Comparison of ENCODE assay signal across 33 cellular contexts in genomic region chr4:1962980-1963379, GRCh38.
"Had no signal": no experiment of that assay in that cellular context is flagged by ENCODE, and none has a peak within 500 bp of the region (broad histone marks: within the 10 kb centered on the region; RNA-seq: fewer than 3 reads in every experiment).

No MANE protein-coding gene starts in this region.

- H3K4me1 ChIP-seq: esophagus squamous epithelium, gastroesophageal sphincter had no signal

- ATAC-seq: activated CD8-positive, alpha-beta memory T cell treated with anti-CD3 and anti-CD28 coated beads, Interleukin-2, amount 10 ng/mL, durations not matched to agents 7 days and 5 days; effector memory CD8-positive, alpha-beta T cell; gastroesophageal sphincter; heart right ventricle; T-cell had no signal

- H3K9me3 Mint-ChIP-seq: activated CD4-positive, alpha-beta memory T cell treated with anti-CD3 and anti-CD28 coated beads, Interleukin-2, amount 10 ng/mL, durations not matched to agents 7 days and 5 days; activated CD4-positive, alpha-beta T cell treated with anti-CD3 and anti-CD28 coated beads, Interleukin-2, amount 10 ng/mL, durations not matched to agents 7 days and 5 days; activated naive CD4-positive, alpha-beta T cell treated with anti-CD3 and anti-CD28 coated beads, Interleukin-2, amount 10 ng/mL, durations not matched to agents 7 days and 5 days; activated T-helper 1 cell treated with anti-CD3 and anti-CD28 coated beads, Interleukin-12 subunit alpha, Interleukin-12 subunit beta, Interleukin-2, Interleukin-4 antibody, amounts not matched to agents 30 ng/mL and 10 ng/mL and 1 ng/mL, durations not matched to agents 14 hours and 24 hours and 36 hours; activated T-helper 2 cell treated with anti-CD3 and anti-CD28 coated beads, Interferon-gamma antibody, Interleukin-2, Interleukin-4, amounts not matched to agents 10 μg/mL and 5 μg/mL and 100 μg/mL, durations not matched to agents 14 hours and 24 hours and 36 hours; effector memory CD8-positive, alpha-beta T cell; T-cell; T-helper 1 cell treated with Interleukin-12 subunit alpha and Interleukin-12 subunit beta and Interleukin-4 antibody, amounts not matched to agents 30 μg/mL and 1 μg/mL, for 36 hours had no signal

- H3K4me3 ChIP-seq: esophagus squamous epithelium, gastroesophageal sphincter, heart right ventricle, hepatocyte had no signal

- H3K4me3 Mint-ChIP-seq: activated CD4-positive, alpha-beta memory T cell treated with anti-CD3 and anti-CD28 coated beads, Interleukin-2, amount 10 ng/mL, durations not matched to agents 7 days and 5 days; activated CD4-positive, alpha-beta T cell treated with anti-CD3 and anti-CD28 coated beads, Interleukin-2, amount 10 ng/mL, durations not matched to agents 7 days and 5 days; activated CD8-positive, alpha-beta memory T cell treated with anti-CD3 and anti-CD28 coated beads, Interleukin-2, amount 10 ng/mL, durations not matched to agents 7 days and 5 days; activated naive CD4-positive, alpha-beta T cell treated with anti-CD3 and anti-CD28 coated beads, Interleukin-2, amount 10 ng/mL, durations not matched to agents 7 days and 5 days; activated naive CD8-positive, alpha-beta T cell; activated T-helper 1 cell treated with anti-CD3 and anti-CD28 coated beads, Interleukin-12 subunit alpha, Interleukin-12 subunit beta, Interleukin-2, Interleukin-4 antibody, amounts not matched to agents 30 ng/mL and 10 ng/mL and 1 ng/mL, durations not matched to agents 14 hours and 24 hours and 36 hours; effector memory CD8-positive, alpha-beta T cell; T-cell; T-helper 1 cell treated with Interleukin-12 subunit alpha and Interleukin-12 subunit beta and Interleukin-4 antibody, amounts not matched to agents 30 μg/mL and 1 μg/mL, for 36 hours had no signal

- H3K27me3 Mint-ChIP-seq: activated CD4-positive, alpha-beta memory T cell treated with anti-CD3 and anti-CD28 coated beads, Interleukin-2, amount 10 ng/mL, durations not matched to agents 7 days and 5 days; activated CD4-positive, alpha-beta T cell treated with anti-CD3 and anti-CD28 coated beads, Interleukin-2, amount 10 ng/mL, durations not matched to agents 7 days and 5 days; activated CD8-positive, alpha-beta memory T cell treated with anti-CD3 and anti-CD28 coated beads, Interleukin-2, amount 10 ng/mL, durations not matched to agents 7 days and 5 days; activated naive CD4-positive, alpha-beta T cell treated with anti-CD3 and anti-CD28 coated beads, Interleukin-2, amount 10 ng/mL, durations not matched to agents 7 days and 5 days; activated naive CD8-positive, alpha-beta T cell; effector memory CD8-positive, alpha-beta T cell; T-cell had no signal

- H3K4me2 ChIP-seq: hepatocyte had no signal

- H3K27me3 ChIP-seq: brain microvascular endothelial cell, esophagus squamous epithelium, gastroesophageal sphincter, heart right ventricle, hepatocyte had no signal

- DNase-seq: activated CD4-positive, alpha-beta memory T cell treated with anti-CD3 and anti-CD28 coated beads, Interleukin-2, amount 10 ng/mL, durations not matched to agents 7 days and 5 days; activated CD4-positive, alpha-beta T cell treated with anti-CD3 and anti-CD28 coated beads for 1 hour; activated CD4-positive, alpha-beta T cell treated with anti-CD3 and anti-CD28 coated beads for 4 hours; activated CD4-positive, alpha-beta T cell treated with anti-CD3 and anti-CD28 coated beads, Interleukin-2, amount 10 ng/mL, durations not matched to agents 7 days and 5 days; activated CD4-positive, alpha-beta T cell treated with anti-CD3 and anti-CD28 coated beads, Interleukin-2, amount 50 U/mL, for 4 hours; activated CD8-positive, alpha-beta memory T cell treated with anti-CD3 and anti-CD28 coated beads, Interleukin-2, amount 10 ng/mL, durations not matched to agents 7 days and 5 days; activated CD8-positive, alpha-beta memory T cell treated with anti-CD3 and anti-CD28 coated beads, Interleukin-2, amount 50 U/mL, for 4 hours; activated effector memory CD4-positive, alpha-beta T cell treated with anti-CD3 and anti-CD28 coated beads, Interleukin-2, amount 50 U/mL, for 16 hours; activated naive CD4-positive, alpha-beta T cell treated with anti-CD3 and anti-CD28 coated beads, Interleukin-2, amount 10 ng/mL, durations not matched to agents 7 days and 5 days; activated T-cell treated with anti-CD3 and anti-CD28 coated beads, Interleukin-2, amount 50 U/mL, for 1 hour; activated T-cell treated with anti-CD3 and anti-CD28 coated beads, Interleukin-2, amount 50 U/mL, for 48 hours; amniotic stem cell; anterior cingulate cortex; brain microvascular endothelial cell; caudate nucleus; cortex of kidney; dermis blood vessel endothelial cell; effector CD4-positive, alpha-beta T cell; effector memory CD8-positive, alpha-beta T cell; erythroblast; esophagus squamous epithelium; foreskin melanocyte; heart right ventricle; SW 1271; T-cell had no signal

- H3K4me1 Mint-ChIP-seq: activated CD4-positive, alpha-beta T cell treated with anti-CD3 and anti-CD28 coated beads, Interleukin-2, amount 10 ng/mL, durations not matched to agents 7 days and 5 days; activated CD8-positive, alpha-beta memory T cell treated with anti-CD3 and anti-CD28 coated beads, Interleukin-2, amount 10 ng/mL, durations not matched to agents 7 days and 5 days; activated naive CD4-positive, alpha-beta T cell treated with anti-CD3 and anti-CD28 coated beads, Interleukin-2, amount 10 ng/mL, durations not matched to agents 7 days and 5 days; T-cell had no signal

- H2AFZ ChIP-seq: hepatocyte had no signal

- FAIRE-seq: astrocyte, colon had no signal

- H3K27ac Mint-ChIP-seq: activated CD4-positive, alpha-beta memory T cell treated with anti-CD3 and anti-CD28 coated beads, Interleukin-2, amount 10 ng/mL, durations not matched to agents 7 days and 5 days; activated CD4-positive, alpha-beta T cell treated with anti-CD3 and anti-CD28 coated beads, Interleukin-2, amount 10 ng/mL, durations not matched to agents 7 days and 5 days; activated CD8-positive, alpha-beta memory T cell treated with anti-CD3 and anti-CD28 coated beads, Interleukin-2, amount 10 ng/mL, durations not matched to agents 7 days and 5 days; activated naive CD4-positive, alpha-beta T cell treated with anti-CD3 and anti-CD28 coated beads, Interleukin-2, amount 10 ng/mL, durations not matched to agents 7 days and 5 days; activated naive CD8-positive, alpha-beta T cell; activated T-helper 1 cell treated with anti-CD3 and anti-CD28 coated beads, Interleukin-12 subunit alpha, Interleukin-12 subunit beta, Interleukin-2, Interleukin-4 antibody, amounts not matched to agents 30 ng/mL and 10 ng/mL and 1 ng/mL, durations not matched to agents 14 hours and 24 hours and 36 hours; activated T-helper 2 cell treated with anti-CD3 and anti-CD28 coated beads, Interferon-gamma antibody, Interleukin-2, Interleukin-4, amounts not matched to agents 10 μg/mL and 5 μg/mL and 100 μg/mL, durations not matched to agents 14 hours and 24 hours and 36 hours; effector memory CD8-positive, alpha-beta T cell; T-cell; T-helper 1 cell treated with Interleukin-12 subunit alpha and Interleukin-12 subunit beta and Interleukin-4 antibody, amounts not matched to agents 30 μg/mL and 1 μg/mL, for 36 hours had no signal

- H3K79me2 ChIP-seq: hepatocyte had no signal

- H3K9me3 ChIP-seq: esophagus squamous epithelium, gastroesophageal sphincter, heart right ventricle had no signal

- H3K27ac ChIP-seq: brain microvascular endothelial cell, esophagus squamous epithelium, gastroesophageal sphincter, heart right ventricle, hepatocyte had no signal
